10 cellular contexts compared by ENCODE assay signal in the genomic region with DNA sequence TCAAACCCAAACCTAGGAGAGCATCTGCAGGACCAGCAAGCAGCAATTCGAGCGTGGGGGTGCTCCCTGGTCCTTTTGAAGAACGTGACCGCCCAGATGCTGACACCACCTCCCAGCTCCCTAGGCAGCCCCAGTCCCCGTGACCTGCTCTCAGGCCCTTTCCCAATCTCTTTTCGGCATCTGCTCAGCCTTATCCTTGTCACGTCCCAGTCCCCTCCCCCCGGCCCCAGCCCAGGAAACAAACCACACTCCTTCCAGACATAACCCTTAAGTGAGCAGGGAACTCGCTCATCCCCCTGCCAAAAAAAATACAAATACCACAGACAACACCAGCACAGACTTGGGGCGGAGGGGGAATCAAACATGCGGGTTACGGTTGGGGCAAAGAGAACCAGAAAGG. TPM values are rescaled to one million over a fixed set of nuclear protein-coding genes. Genes with fewer than 3 reads are reported as not detected.
A peak's percentile ranks its signal among the peaks of the same experiment; 100 is the strongest.
DNase-seq lines count a peak whose midpoint lies in the region; ATAC-seq and TF ChIP-seq lines count a peak whose summit lies in the region.
"Had no signal": no experiment of that assay in that cellular context is flagged by ENCODE, and none has a peak within 500 bp of the region (broad histone marks: within the 10 kb centered on the region; RNA-seq: fewer than 3 reads in every experiment).

No MANE protein-coding gene starts in this region.

- no peak overlapping the region for H2AK5ac ChIP-seq in trophoblast cell (ENCODE audit: low read length)

- H3K4me3 Mint-ChIP-seq in CD4-positive, alpha-beta T cell: no peak overlapping the region
- H3K4me3 Mint-ChIP-seq in T-helper 17 cell: no peak overlapping the region

- no peak overlapping the region for H3K23ac ChIP-seq in trophoblast cell (ENCODE audit: low read length)

- H3K4ac ChIP-seq in trophoblast cell (ENCODE audit: low read depth, low read length): peak overlapping the region; percentile 73

- H3K27ac Mint-ChIP-seq in CD4-positive, alpha-beta T cell: peak overlapping the region; percentile 11
- peak overlapping the region; percentile 11 for H3K27ac Mint-ChIP-seq in T-helper 17 cell

- H4K8ac ChIP-seq in trophoblast cell (ENCODE audit: low read depth, low read length): no peak overlapping the region

- no CpG with 5 or more reads among the region's 12 CpGs for WGBS in trophoblast cell (ENCODE audit: extremely low coverage, insufficient coverage, insufficient read length)

- no peaks in the 10 kb centered on the region for H3K27me3 Mint-ChIP-seq in CD4-positive, alpha-beta T cell
- H3K27me3 Mint-ChIP-seq in T-helper 17 cell: no peaks in the 10 kb centered on the region

- no peak overlapping the region for H3K27ac ChIP-seq in CD4-positive, alpha-beta T cell (ENCODE audit: low read depth, low read length)
- H3K27ac ChIP-seq in trophoblast cell (ENCODE audit: low read depth, low read length): peak overlapping the region; percentile 20
- no peak overlapping the region for H3K27ac ChIP-seq in Karpas-422 (ENCODE audit: low read length)

- H2BK12ac ChIP-seq in trophoblast cell (ENCODE audit: low read length): no peak overlapping the region

- DNase-seq in CD4-positive, alpha-beta T cell: no peak
- DNase-seq in T-helper 17 cell (no peak), fibroblast of peridontal ligament (ENCODE audit: extremely low read depth) (peak; percentile 80), trophoblast cell (no peak), Karpas-422 (no peak), KG1 (lab: John Stamatoyannopoulos, UW) (no peak)
- DNase-seq: NCI-H187 had no signal

- H2BK120ac ChIP-seq in trophoblast cell (ENCODE audit: insufficient read depth, low read length, poor library complexity): no peak overlapping the region

- H3K9me3 ChIP-seq in CD4-positive, alpha-beta T cell (ENCODE audit: control insufficient read depth, low read length): no peaks in the 10 kb centered on the region
- H3K9me3 ChIP-seq in T-helper 17 cell (ENCODE audit: control insufficient read depth, low read length, poor library complexity, severe bottlenecking): no peaks in the 10 kb centered on the region
- no peaks in the 10 kb centered on the region for H3K9me3 ChIP-seq in trophoblast cell (ENCODE audit: insufficient read depth, low read depth, low read length)
- no peaks in the 10 kb centered on the region for H3K9me3 ChIP-seq in Karpas-422 (ENCODE audit: low read length)

- H3K79me2 ChIP-seq in trophoblast cell (ENCODE audit: control insufficient read depth, insufficient read depth, low read length, poor library complexity): peaks cover 39% of the 10 kb centered on the region
- peaks cover 80% of the 10 kb centered on the region for H3K79me2 ChIP-seq in Karpas-422 (ENCODE audit: low read length)

- POLR2A ChIA-PET in CD4-positive, alpha-beta T cell (lab: Charles Lee): no interaction called here

- CTCF ChIA-PET in CD4-positive, alpha-beta T cell (lab: Charles Lee): no interaction called here

- H4K12ac ChIP-seq in trophoblast cell (ENCODE audit: low read depth, low read length): no peak overlapping the region

- H4K20me1 ChIP-seq in Karpas-422 (ENCODE audit: insufficient read depth, low read depth, low read length): peaks cover 68% of the 10 kb centered on the region

- peaks cover 10% of the 10 kb centered on the region for H3K79me1 ChIP-seq in trophoblast cell (ENCODE audit: low read length)

- no peak for TF ChIP-seq CTCF in CD4-positive, alpha-beta T cell (IDR thresholded peaks at IDR 0.05)

- H3K18ac ChIP-seq in trophoblast cell (ENCODE audit: low read length): no peak overlapping the region

- H3K9me2 ChIP-seq in Karpas-422 (replicated peaks; ENCODE audit: insufficient read depth, low read length): no peaks in the 10 kb centered on the region

- H3K9me3 Mint-ChIP-seq in CD4-positive, alpha-beta T cell: no peaks in the 10 kb centered on the region

- H3K4me2 ChIP-seq in trophoblast cell (ENCODE audit: low read length): peak overlapping the region; percentile 20
- H3K4me2 ChIP-seq in Karpas-422 (ENCODE audit: low read depth, low read length, poor library complexity, severe bottlenecking): no peak overlapping the region

- no peaks in the 10 kb centered on the region for H3K27me3 ChIP-seq in CD4-positive, alpha-beta T cell (ENCODE audit: control insufficient read depth, insufficient read depth, low read length)
- no peaks in the 10 kb centered on the region for H3K27me3 ChIP-seq in trophoblast cell (ENCODE audit: insufficient read depth, low read length)
- no peaks in the 10 kb centered on the region for H3K27me3 ChIP-seq in Karpas-422 (ENCODE audit: low read length)

- H2BK5ac ChIP-seq in trophoblast cell (ENCODE audit: low read depth, low read length, poor library complexity): no peak overlapping the region

- ATAC-seq in CD4-positive, alpha-beta T cell (ENCODE audit: poor library complexity): no peak
- no peak for ATAC-seq in T-helper 17 cell
- no peak for ATAC-seq in HG02642 (IDR thresholded peaks at IDR 0.05; ENCODE audit: poor library complexity, unreplicated experiment)
- ATAC-seq in GM18502 (IDR thresholded peaks at IDR 0.05; ENCODE audit: poor library complexity, unreplicated experiment): no peak

- H3K36me3 ChIP-seq in trophoblast cell (ENCODE audit: control insufficient read depth in 1 of 2, insufficient read depth in 2 of 2, low read length in 2 of 2): peaks cover 6 to 7% of the 10 kb centered on the region in 2 experiments
- H3K36me3 ChIP-seq in Karpas-422 (ENCODE audit: insufficient read depth, low read length): no peaks in the 10 kb centered on the region

- H3K9ac ChIP-seq in trophoblast cell (ENCODE audit: low read length) (no peak overlapping the region), Karpas-422 (ENCODE audit: low read length) (no peak overlapping the region)

- H3K4me3 ChIP-seq in trophoblast cell (ENCODE audit: low read depth, low read length) (no peak overlapping the region), Karpas-422 (ENCODE audit: low read length) (no peak overlapping the region)

- H4K91ac ChIP-seq in trophoblast cell (ENCODE audit: low read depth, low read length): no peak overlapping the region

- intact Hi-C loops in CD4-positive, alpha-beta T cell (cut with DNase I, micrococcal nuclease): no loop called here

- H3K4me1 Mint-ChIP-seq in CD4-positive, alpha-beta T cell (ENCODE audit: low read depth): peaks cover 61% of the 10 kb centered on the region
- peaks cover 42% of the 10 kb centered on the region for H3K4me1 Mint-ChIP-seq in T-helper 17 cell

- no peak overlapping the region for H3K14ac ChIP-seq in trophoblast cell (ENCODE audit: low read length)

- H3K4me1 ChIP-seq in trophoblast cell (ENCODE audit: control insufficient read depth in 1 of 2, insufficient read depth in 2 of 2, low read length in 2 of 2) (peaks cover 51% of the 10 kb centered on the region in 2 experiments), Karpas-422 (ENCODE audit: low read length) (peaks cover 24% of the 10 kb centered on the region)

- H3K36me3 Mint-ChIP-seq in CD4-positive, alpha-beta T cell (ENCODE audit: low read depth): peaks cover 7% of the 10 kb centered on the region
- H3K36me3 Mint-ChIP-seq in T-helper 17 cell (ENCODE audit: low read depth): no peaks in the 10 kb centered on the region

- H2AFZ ChIP-seq in trophoblast cell (ENCODE audit: insufficient read depth, low read length, poor library complexity) (no peak overlapping the region), Karpas-422 (ENCODE audit: low read length) (no peak overlapping the region)

RNA-seq across cellular contexts. Expression of a gene that starts 3.3 kb away (rescaled TPM):
- 10 to 100 TPM; 18.3 to 22.1 TPM for total RNA-seq in CD4-positive, alpha-beta T cell
- 10 to 100 TPM; 27.1 to 30.3 TPM for total RNA-seq in T-helper 17 cell
- polyA plus RNA-seq in trophoblast cell (2013): 225 and 236 TPM in 2 replicates
- total RNA-seq in Karpas-422 (2014; rRNA removed; shearing (Covaris generic); ENCODE audit: low replicate concordance): 9.3 and 19.5 TPM in 2 replicates

RNA-seq across cellular contexts. Expression of a gene that starts 57.0 kb away (rescaled TPM):
- total RNA-seq in CD4-positive, alpha-beta T cell: 1 to 10 TPM; 2.7 to 3.1 TPM
- 1 to 10 TPM in 1 of 2 donors, under 1 TPM in 1; 0.99 to 1.5 TPM for total RNA-seq in T-helper 17 cell
- polyA plus RNA-seq in trophoblast cell (2013): 0.18 and 0.21 TPM in 2 replicates
- total RNA-seq in Karpas-422 (2014; rRNA removed; shearing (Covaris generic); ENCODE audit: low replicate concordance): not detected in 2 replicates
- total RNA-seq: epithelial cell of proximal tubule had no signal
